Comparison of ENCODE assay signal across 12 cellular contexts in the genomic region with DNA sequence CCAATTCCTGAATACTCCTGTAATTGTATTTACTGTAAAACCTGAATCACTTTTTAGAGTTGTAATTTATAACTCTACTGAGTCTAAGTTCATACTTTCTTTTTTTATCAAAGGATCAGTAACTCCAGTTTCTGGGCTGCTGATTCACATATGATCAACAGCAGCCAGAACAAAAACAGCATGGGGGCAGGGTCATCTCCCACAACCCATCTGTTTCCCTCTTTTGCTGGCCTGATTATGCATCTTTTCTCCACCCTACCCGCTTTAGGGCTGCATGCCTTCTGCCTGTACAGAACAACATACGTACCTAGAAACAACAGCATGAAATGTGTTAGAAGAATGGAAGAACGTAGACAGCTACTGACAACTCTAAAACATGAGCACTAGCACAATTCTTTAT.
DNase-seq lines count a peak whose midpoint lies in the region; ATAC-seq, FAIRE-seq and TF ChIP-seq lines count a peak whose summit lies in the region.
"Had no signal": no experiment of that assay in that cellular context is flagged by ENCODE, and none has a peak within 500 bp of the region (broad histone marks: within the 10 kb centered on the region; RNA-seq: fewer than 3 reads in every experiment).

No MANE protein-coding gene starts in this region.

- H3K36me3 ChIP-seq in keratinocyte (ENCODE audit: control insufficient read depth in 2 of 2, extremely low read depth in 1 of 2, insufficient read depth in 2 of 2, low read length in 2 of 2), result peaks cover 0 to 9% of the 10 kb centered on the region in 2 experiments
- H3K36me3 ChIP-seq: heart right ventricle, tibial artery had no signal

- H2AFZ ChIP-seq in keratinocyte (ENCODE audit: control insufficient read depth, low read length), result no peak overlapping the region

- in situ Hi-C loops in astrocyte of the cerebellum (cut with HindIII; ENCODE audit: low sequenced_read_pairs), result no loop called here

- peaks cover 83% of the 10 kb centered on the region for H3K79me2 ChIP-seq in keratinocyte (ENCODE audit: control insufficient read depth, insufficient read depth, low read length)

- H3K4me3 ChIP-seq in astrocyte of the cerebellum (ENCODE audit: low read depth, low read length), result no peak overlapping the region
- no peak overlapping the region for H3K4me3 ChIP-seq in keratinocyte (ENCODE audit: control insufficient read depth in 2 of 3, extremely low read depth in 1 of 3, insufficient read depth in 2 of 3, low read depth in 1 of 3, low read length in 3 of 3)
- H3K4me3 ChIP-seq: heart right ventricle, tibial artery had no signal

- TF ChIP-seq CTCF in astrocyte of the cerebellum (IDR thresholded peaks at IDR 0.05; ENCODE audit: low read depth, low read length, missing control alignments) (no peak), keratinocyte (optimal IDR thresholded peaks at IDR 0.05 in 1 of 3, IDR thresholded peaks at IDR 0.05 in 1 of 3, conservative IDR thresholded peaks at IDR 0.05 in 1 of 3; ENCODE audit: extremely low read depth in 1 of 3, insufficient read depth in 2 of 3, low read length in 3 of 3) (no peak)

- peaks cover 3% of the 10 kb centered on the region for H3K9me1 ChIP-seq in keratinocyte (ENCODE audit: control insufficient read depth, extremely low read depth, insufficient read depth, low read length)

- no peak overlapping the region for H3K27ac ChIP-seq in keratinocyte (ENCODE audit: control insufficient read depth, insufficient read depth, low read length)
- H3K27ac ChIP-seq: heart right ventricle, tibial artery had no signal

- no peak for ATAC-seq in HG03135 (IDR thresholded peaks at IDR 0.05; ENCODE audit: unreplicated experiment)

- DNase-seq in CMK (ENCODE audit: low read depth) (peak; percentile 52), HUDEP-2 (lab: John Stamatoyannopoulos, UW; ENCODE audit: unreplicated experiment in 76 of 76) (peak in 51 of 76 experiments; percentile 6 to 79 (median 28)), astrocyte of the cerebellum (ENCODE audit: low read depth) (peak; percentile 52), keratinocyte (ENCODE audit: low read depth, low spot score) (no peak), NCI-H2107 (lab: John Stamatoyannopoulos, UW) (no peak), GF-D8 (lab: John Stamatoyannopoulos, UW) (no peak), NCI-H774 (lab: John Stamatoyannopoulos, UW) (no peak)
- DNase-seq: COR-L47, heart right ventricle, NCI-H187 treated with DMSO at 0.1 percent for 48 hours, tibial artery had no signal

- no peaks in the 10 kb centered on the region for H4K20me1 ChIP-seq in keratinocyte (ENCODE audit: control insufficient read depth, extremely low read depth, insufficient read depth, low read length)

- H3K9ac ChIP-seq in keratinocyte (ENCODE audit: control insufficient read depth, extremely low read depth, insufficient read depth, low read length), result no peak overlapping the region

- peak overlapping the region; percentile 16 for H3K4me2 ChIP-seq in keratinocyte (ENCODE audit: control insufficient read depth, extremely low read depth, insufficient read depth, low read depth, low read length)

- dilution Hi-C loops in keratinocyte (cut with MboI; ENCODE audit: extremely low pct_ligation_motif_present, low sequenced_read_pairs), result no loop called here

- no peaks in the 10 kb centered on the region for H3K27me3 ChIP-seq in keratinocyte (ENCODE audit: control insufficient read depth, extremely low read depth, insufficient read depth, low read length)
- H3K27me3 ChIP-seq: heart right ventricle, tibial artery had no signal

- FAIRE-seq in keratinocyte (lab: Jason Lieb, UNC), result no peak

- H3K4me1 ChIP-seq in keratinocyte (ENCODE audit: control insufficient read depth, extremely low read depth, insufficient read depth, low read length), result peaks cover 8% of the 10 kb centered on the region

- no peaks in the 10 kb centered on the region for H3K9me3 ChIP-seq in keratinocyte (ENCODE audit: control insufficient read depth, low read depth, low read length)
- H3K9me3 ChIP-seq: heart right ventricle, tibial artery had no signal

Comparison
In these comparisons a context has a peak if more than half of its experiments do, and no peak if none do; other contexts are left out.
1. DNase-seq: peak in CMK (single experiment), HUDEP-2 (51 of 76) and astrocyte of the cerebellum (single experiment); none in keratinocyte (single experiment), NCI-H2107 (single experiment), GF-D8 (single experiment) and NCI-H774 (single experiment).